ENCODE assay signal across 8 cellular contexts in the genomic region with DNA sequence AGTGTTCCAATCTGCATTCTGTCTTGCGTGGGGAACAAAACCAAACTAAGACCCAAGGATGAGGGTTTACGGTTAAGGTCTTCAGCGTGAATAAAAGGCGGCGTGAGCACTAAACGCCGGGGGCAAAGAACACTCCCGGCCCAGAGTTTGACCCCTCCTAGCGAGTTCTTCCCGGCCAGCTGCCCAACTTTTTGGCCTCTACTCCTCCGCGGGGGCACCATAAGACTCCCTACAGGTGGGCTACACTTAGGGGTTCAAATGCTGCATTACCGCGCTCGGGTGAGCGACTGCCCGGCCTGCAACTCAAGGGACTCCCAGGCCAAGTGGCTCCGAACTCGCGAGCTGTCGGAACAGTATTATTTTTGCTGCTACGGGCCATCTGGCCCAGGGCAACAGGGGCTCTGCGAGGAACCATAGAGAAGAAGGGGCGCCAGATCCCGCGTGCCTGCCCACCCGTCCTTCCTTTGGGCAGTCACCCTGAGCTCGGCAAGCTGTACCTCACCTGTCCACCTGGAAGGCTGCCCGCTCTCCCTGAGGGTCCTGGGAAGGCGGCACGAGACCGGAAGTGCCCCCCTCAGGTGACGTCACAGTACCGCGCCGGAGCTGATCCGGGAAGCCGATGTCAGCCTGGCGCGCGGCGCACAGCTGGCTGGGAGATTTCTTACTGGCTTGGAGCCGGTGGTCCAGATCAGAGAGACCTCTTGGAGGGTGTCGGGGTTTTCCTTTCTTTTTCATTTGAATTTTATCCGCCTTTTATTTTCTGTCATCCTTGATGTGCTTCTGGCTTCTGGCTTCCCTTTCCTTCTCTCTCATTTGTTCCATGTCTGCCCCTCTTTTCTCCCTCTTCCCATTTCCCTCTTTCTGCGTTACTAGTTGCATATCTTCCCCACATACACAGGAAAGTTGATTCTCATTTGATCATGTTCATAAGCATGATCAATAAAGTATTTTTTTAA. TPM values are rescaled to one million over a fixed set of nuclear protein-coding genes. Genes with fewer than 3 reads are reported as not detected.
A peak's percentile ranks its signal among the peaks of the same experiment; 100 is the strongest.
DNase-seq lines count a peak whose midpoint lies in the region; ATAC-seq, FAIRE-seq and TF ChIP-seq lines count a peak whose summit lies in the region.

A gene (minus strand): TSS at position 567 of the 956 bp plus-strand sequence. CDS start 21,638 bp downstream, outside the sequence.

- H3K9me3 Mint-ChIP-seq in activated CD4-positive, alpha-beta T cell treated with anti-CD3 and anti-CD28 coated beads, Interleukin-2, amount 10 ng/mL, durations not matched to agents 24 days and 14 days: no peaks in the 10 kb centered on the region

- peak within 1 kb of the TSS; percentile 99 for H3K27ac Mint-ChIP-seq in activated CD4-positive, alpha-beta T cell treated with anti-CD3 and anti-CD28 coated beads, Interleukin-2, amount 10 ng/mL, durations not matched to agents 24 days and 14 days

- peaks cover 4% of the 10 kb centered on the region for H3K27me3 Mint-ChIP-seq in activated CD4-positive, alpha-beta T cell treated with anti-CD3 and anti-CD28 coated beads, Interleukin-2, amount 10 ng/mL, durations not matched to agents 24 days and 14 days

- DNase-seq in BE2C: peak; percentile 93
- peak; percentile 75 for DNase-seq in GM19239 (ENCODE audit: insufficient read length, low spot score)
- peak; percentile 90 to 94 for DNase-seq in NCI-H524 (lab: John Stamatoyannopoulos, UW)
- peak; percentile 95 for DNase-seq in activated CD4-positive, alpha-beta T cell treated with anti-CD3 and anti-CD28 coated beads, Interleukin-2, amount 10 ng/mL, durations not matched to agents 24 days and 14 days
- peak; percentile 91 for DNase-seq in coronary artery (ENCODE audit: low spot score)
- peak; percentile 92 to 95 for DNase-seq in left colon
- DNase-seq in stimulated activated CD4-positive, alpha-beta T cell treated with anti-CD3 and anti-CD28 coated beads, Interleukin-1b, Interleukin-23, amount 100 ng/mL, for 4 hours (ENCODE audit: low read depth in 2 of 2): peak; percentile 71 to 79

- FAIRE-seq in GM19239 (lab: Jason Lieb, UNC): peak; percentile 95

- H3K27ac ChIP-seq in coronary artery: peak within 1 kb of the TSS; percentile 92 to 95

- peaks cover 7% of the 10 kb centered on the region for H3K36me3 Mint-ChIP-seq in activated CD4-positive, alpha-beta T cell treated with anti-CD3 and anti-CD28 coated beads, Interleukin-2, amount 10 ng/mL, durations not matched to agents 24 days and 14 days (ENCODE audit: low read depth)

- no peaks in the 10 kb centered on the region for H3K27me3 ChIP-seq in BE2C

- peak; percentile 87 for ATAC-seq in HG03442 (IDR thresholded peaks at IDR 0.05; ENCODE audit: unreplicated experiment)
- ATAC-seq in left colon: peak; percentile 96

- H3K4me1 ChIP-seq in BE2C: no peaks in the 10 kb centered on the region

- H3K4me3 Mint-ChIP-seq in activated CD4-positive, alpha-beta T cell treated with anti-CD3 and anti-CD28 coated beads, Interleukin-2, amount 10 ng/mL, durations not matched to agents 24 days and 14 days: peak within 1 kb of the TSS; percentile 96

- H3K4me1 Mint-ChIP-seq in activated CD4-positive, alpha-beta T cell treated with anti-CD3 and anti-CD28 coated beads, Interleukin-2, amount 10 ng/mL, durations not matched to agents 24 days and 14 days: peaks cover 25% of the 10 kb centered on the region

- no peaks in the 10 kb centered on the region for H3K9me3 ChIP-seq in BE2C

- H3K4me3 ChIP-seq in BE2C (ENCODE audit: low read depth, low read length) (peak within 1 kb of the TSS; percentile 89), coronary artery (peak within 1 kb of the TSS; percentile 88)

- TF ChIP-seq CTCF in BE2C (IDR thresholded peaks at IDR 0.05; ENCODE audit: low read depth, low read length) (no peak), coronary artery (IDR thresholded peaks at IDR 0.05) (no peak)

- intact Hi-C loops in activated CD4-positive, alpha-beta T cell treated with anti-CD3 and anti-CD28 coated beads, Interleukin-2, amount 10 ng/mL, durations not matched to agents 24 days and 14 days (cut with micrococcal nuclease): loop anchor here (2.0 to 10.0 kb wide), 2 partner anchors 172 to 378 kb away; a partner anchor contains a TSS
- intact Hi-C loops in left colon (cut with DNase I, micrococcal nuclease): no loop called here

- H3K36me3 ChIP-seq in BE2C: no peaks in the 10 kb centered on the region

RNA-seq across cellular contexts. Expression of the gene that starts here (rescaled TPM):
- polyA plus RNA-seq in BE2C (2012; ENCODE audit: insufficient read depth, insufficient read length, low read depth): 21.3 TPM
- 31.6 and 37.7 TPM in 2 replicates for total RNA-seq in activated CD4-positive, alpha-beta T cell treated with anti-CD3 and anti-CD28 coated beads, Interleukin-2, amount 10 ng/mL, durations not matched to agents 24 days and 14 days
- 10 to 100 TPM; 19.5 to 21.5 TPM for total RNA-seq in left colon

Comparison
In these comparisons a context has a peak if more than half of its experiments do, and no peak if none do; other contexts are left out.
1. Peak in every context shown above with its lines: DNase-seq, ATAC-seq, H3K4me3 ChIP-seq and H3K27ac ChIP-seq.